In genomic region chr7:2844153-2845077, GRCh38 we compare ENCODE assay signal across 1 cellular context.
TF ChIP-seq lines count a peak whose summit lies in the region.

GNA12 (minus strand) TSS chr7:2844308; CDS start chr7:2844161, 147 bp downstream.

TF ChIP-seq in HepG2, 621 proteins besides CTCF, POLR2A, EP300 and RAD21 (continued from another document and continues in another):
- TF ChIP-seq ZNF687 (CRISPR knock-in tag; IDR thresholded peaks at IDR 0.05): peak; percentile 48
- peak; percentile 88 for TF ChIP-seq RFXAP (CRISPR knock-in tag; IDR thresholded peaks at IDR 0.05; ENCODE audit: borderline replicate concordance)
- peak; percentile 64 for TF ChIP-seq GABPA (IDR thresholded peaks at IDR 0.05; ENCODE audit: low read depth, low read length)
- TF ChIP-seq GABPA (CRISPR knock-in tag; IDR thresholded peaks at IDR 0.05; ENCODE audit: low read depth): peak; percentile 65; the same call in 1 of the 2 replicates
- no peak for TF ChIP-seq NR1H2 (CRISPR knock-in tag; IDR thresholded peaks at IDR 0.05; ENCODE audit: borderline replicate concordance, low read depth)
- peak; percentile 43; the same call in 1 of the 2 replicates for TF ChIP-seq ARID4A (CRISPR knock-in tag; IDR thresholded peaks at IDR 0.05; ENCODE audit: borderline replicate concordance)
- TF ChIP-seq BATF2 (CRISPR knock-in tag; IDR thresholded peaks at IDR 0.05): no peak
- peak; percentile 62; the same call in 1 of the 2 replicates for TF ChIP-seq PITX1 (CRISPR knock-in tag; IDR thresholded peaks at IDR 0.05)
- TF ChIP-seq ZNF512B (CRISPR knock-in tag; IDR thresholded peaks at IDR 0.05; ENCODE audit: borderline replicate concordance): no peak
- TF ChIP-seq ZNF891 (CRISPR knock-in tag; IDR thresholded peaks at IDR 0.05): 0 out of 2 replicates have a peak, but pooled peaks have one; percentile 37
- no peak for TF ChIP-seq CBFB (CRISPR knock-in tag; IDR thresholded peaks at IDR 0.05)
- peak; percentile 33 for TF ChIP-seq XRCC5 (optimal IDR thresholded peaks at IDR 0.05; ENCODE audit: low read length)
- peak; percentile 31; the same call in 1 of the 2 replicates for TF ChIP-seq HOXA3 (CRISPR knock-in tag; IDR thresholded peaks at IDR 0.05)
- TF ChIP-seq ZBTB43 (CRISPR knock-in tag; conservative IDR thresholded peaks at IDR 0.05): no peak
- TF ChIP-seq KAT8 (CRISPR knock-in tag; IDR thresholded peaks at IDR 0.05): peak; percentile 55
- no peak for TF ChIP-seq ZNF280D (CRISPR knock-in tag; IDR thresholded peaks at IDR 0.05)
- peak; percentile 56; the same call in 1 of the 3 replicates for TF ChIP-seq MXI1 (IDR thresholded peaks at IDR 0.05; ENCODE audit: borderline replicate concordance, low read depth, low read length)
- TF ChIP-seq ZMYM4 (CRISPR knock-in tag; IDR thresholded peaks at IDR 0.05): peak; percentile 76
- TF ChIP-seq CREB1 (IDR thresholded peaks at IDR 0.05): peak; percentile 78
- peak; percentile 83 for TF ChIP-seq CREB1 (CRISPR knock-in tag; IDR thresholded peaks at IDR 0.05)
- TF ChIP-seq FOXC1 (CRISPR knock-in tag; IDR thresholded peaks at IDR 0.05; ENCODE audit: borderline replicate concordance): peak; percentile 51; the same call in 1 of the 2 replicates
- 0 out of 2 replicates have a peak, but pooled peaks have one; percentile 55 for TF ChIP-seq ZFP90 (CRISPR knock-in tag; IDR thresholded peaks at IDR 0.05; ENCODE audit: borderline replicate concordance)
- no peak for TF ChIP-seq ZNF879 (CRISPR knock-in tag; IDR thresholded peaks at IDR 0.05)
- TF ChIP-seq IRF9 (CRISPR knock-in tag; IDR thresholded peaks at IDR 0.05; ENCODE audit: borderline replicate concordance): 0 out of 2 replicates have a peak, but pooled peaks have one; percentile 45
- no peak for TF ChIP-seq ZNF513 (CRISPR knock-in tag; conservative IDR thresholded peaks at IDR 0.05)
- TF ChIP-seq TAF1 (CRISPR knock-in tag; IDR thresholded peaks at IDR 0.05): peak; percentile 77; the same call in 1 of the 2 replicates
- TF ChIP-seq ZBTB7A (CRISPR knock-in tag; IDR thresholded peaks at IDR 0.05): no peak
- TF ChIP-seq ZNF501 (CRISPR knock-in tag; IDR thresholded peaks at IDR 0.05): 0 out of 2 replicates have a peak, but pooled peaks have one; percentile 48
- peak; percentile 17; the same call in 1 of the 2 replicates for TF ChIP-seq SP5 (CRISPR knock-in tag; IDR thresholded peaks at IDR 0.05; ENCODE audit: borderline replicate concordance, low read depth)
- TF ChIP-seq POLR2AphosphoS5 (IDR thresholded peaks at IDR 0.05; ENCODE audit: low read depth, low read length): peak; percentile 98
- 0 out of 2 replicates have a peak, but pooled peaks have one; percentile 24 for TF ChIP-seq THAP11 (CRISPR knock-in tag; IDR thresholded peaks at IDR 0.05)
- no peak for TF ChIP-seq ZBTB44 (CRISPR knock-in tag; IDR thresholded peaks at IDR 0.05)
- TF ChIP-seq HOXA5 (CRISPR knock-in tag; IDR thresholded peaks at IDR 0.05): 0 out of 2 replicates have a peak, but pooled peaks have one; percentile 40
- TF ChIP-seq MEIS2 (CRISPR knock-in tag; IDR thresholded peaks at IDR 0.05): peak; percentile 24; the same call in 1 of the 2 replicates
